Comparison of ENCODE assay signal across 8 cellular contexts in genomic region chr10:11757452-11757819, GRCh38. TPM values are rescaled to one million over a fixed set of nuclear protein-coding genes. Genes with fewer than 3 reads are reported as not detected.
DNase-seq lines count a peak whose midpoint lies in the region; ATAC-seq and TF ChIP-seq lines count a peak whose summit lies in the region.

No MANE protein-coding gene starts in this region.

- no peaks in the 10 kb centered on the region for H3K36me3 ChIP-seq in brain microvascular endothelial cell (replicated peaks)

- H3K9me3 Mint-ChIP-seq in immature natural killer cell = no peaks in the 10 kb centered on the region

- peak overlapping the region; percentile 97 for H3K27ac ChIP-seq in brain microvascular endothelial cell

- no peaks in the 10 kb centered on the region for H3K27me3 ChIP-seq in brain microvascular endothelial cell (replicated peaks)

- H3K36me3 Mint-ChIP-seq in immature natural killer cell = no peaks in the 10 kb centered on the region

- no peak overlapping the region for H3K4me3 ChIP-seq in brain microvascular endothelial cell (ENCODE audit: low read depth, low read length)

- no peaks in the 10 kb centered on the region for H3K4me1 Mint-ChIP-seq in immature natural killer cell

- TF ChIP-seq CTCF in brain microvascular endothelial cell (IDR thresholded peaks at IDR 0.05; ENCODE audit: low read depth, low read length, missing control alignments) = no peak

- no peak overlapping the region for H3K27ac Mint-ChIP-seq in immature natural killer cell

- no peak overlapping the region for H3K4me3 Mint-ChIP-seq in immature natural killer cell

- peak; percentile 17 for DNase-seq in COLO668 (lab: John Stamatoyannopoulos, UW; ENCODE audit: unreplicated experiment)
- peak; percentile 46 for DNase-seq in NCI-H1092 (lab: John Stamatoyannopoulos, UW)
- peak; percentile 97 for DNase-seq in brain microvascular endothelial cell
- peak; percentile 41 for DNase-seq in medulla oblongata (ENCODE audit: extremely low spot score)
- DNase-seq in G401 (ENCODE audit: low spot score) = no peak
- no peak for DNase-seq in middle frontal gyrus (ENCODE audit: extremely low spot score, low spot score)
- DNase-seq in immature natural killer cell = no peak

- peaks cover 0 to 2% (median 1%) of the 10 kb centered on the region in 3 donors for H3K27me3 Mint-ChIP-seq in immature natural killer cell (ENCODE audit: low read depth in 3 of 3)

- in situ Hi-C loops in brain microvascular endothelial cell (cut with HindIII; ENCODE audit: low pct_ligation_motif_present, low sequenced_read_pairs) = loop anchor here (25.0 kb wide), 1 partner anchor 245 kb away; no protein-coding TSS in a partner anchor
- in situ Hi-C loops in G401 (cut with HindIII; ENCODE audit: low sequenced_read_pairs) = no loop called here

- ATAC-seq in HG02763 (IDR thresholded peaks at IDR 0.05; ENCODE audit: unreplicated experiment) = no peak

RNA-seq across cellular contexts. Expression of gene ECHDC3, which starts 15.3 kb away (rescaled TPM):
- 0.78 and 0.86 TPM in 2 replicates for total RNA-seq in G401 (2014; rRNA removed; shearing (Covaris generic))
- polyA plus RNA-seq in immature natural killer cell = under 1 TPM; 0.58 to 0.77 (median 0.71) TPM

Comparison
In these comparisons a context has a peak if more than half of its experiments do, and no peak if none do; other contexts are left out.
1. DNase-seq: peak in COLO668 (single experiment), NCI-H1092 (single experiment), brain microvascular endothelial cell (single experiment) and medulla oblongata (single experiment); none in G401 (single experiment), middle frontal gyrus (single experiment) and immature natural killer cell (0 of 3).